ENCODE assay signal across 10 cellular contexts in the genomic region with DNA sequence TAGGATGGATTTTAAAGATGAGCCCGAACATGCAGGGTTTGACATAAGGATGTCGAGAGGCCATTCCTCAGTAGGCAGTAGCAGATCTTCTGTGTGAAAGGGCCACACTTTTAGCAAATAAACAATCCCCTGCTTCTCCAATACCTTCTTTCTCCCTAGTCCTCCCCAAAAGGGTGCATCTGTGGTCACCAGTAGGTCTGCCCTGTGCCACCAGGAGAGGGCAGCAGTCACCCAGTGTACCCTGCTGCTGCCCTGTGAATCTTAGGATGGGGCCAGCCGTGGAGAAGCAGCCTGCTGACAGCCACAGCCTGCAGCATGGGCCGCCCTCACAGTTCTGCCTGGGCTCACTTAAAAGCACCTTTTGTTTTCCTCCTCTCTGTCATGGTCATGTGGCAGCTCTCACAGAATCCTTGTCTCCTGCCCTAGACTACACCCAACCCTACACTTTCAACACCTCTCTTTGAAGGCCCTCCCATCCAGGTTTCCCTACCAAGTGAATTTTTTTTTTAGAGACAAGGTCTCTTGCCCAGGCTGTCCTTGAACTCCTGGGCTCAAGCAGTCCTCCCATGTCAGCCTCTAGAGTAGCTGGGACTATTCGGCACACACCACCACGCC. TPM values are rescaled to one million over a fixed set of nuclear protein-coding genes. Genes with fewer than 3 reads are reported as not detected.
DNase-seq lines count a peak whose midpoint lies in the region; FAIRE-seq and TF ChIP-seq lines count a peak whose summit lies in the region.
"Not testable (repeated sequence)": the region's sequence is repeated elsewhere in the genome, so short reads cannot be mapped to it uniquely, and the experiment has no call there.
"Had no signal": no experiment of that assay in that cellular context is flagged by ENCODE, and none has a peak within 500 bp of the region (broad histone marks: within the 10 kb centered on the region; RNA-seq: fewer than 3 reads in every experiment).

No MANE protein-coding gene starts in this region.

- H3K9ac ChIP-seq in kidney (ENCODE audit: low read length in 2 of 2): not testable (repeated sequence)

- intact Hi-C loops in kidney (cut with DNase I): not testable (repeated sequence)

- TF ChIP-seq CTCF in 22Rv1 (IDR thresholded peaks at IDR 0.05) (peak; percentile 81), GM06990 (IDR thresholded peaks at IDR 0.05; ENCODE audit: insufficient read depth, low read length, poor library complexity, severe bottlenecking) (peak; percentile 49), kidney (IDR thresholded peaks at IDR 0.05; ENCODE audit: borderline replicate concordance, extremely low read depth, insufficient read depth) (peak; percentile 52)

- not testable (repeated sequence) for DNase-seq in GM06990 (ENCODE audit: extremely low read depth, insufficient read length)
- DNase-seq in NCI-H1092 treated with DMSO at 0.1 percent for 48 hours (lab: John Stamatoyannopoulos, UW): peak; percentile 3
- DNase-seq in T-helper 9 cell: peak; percentile 39
- peak; percentile 15 to 31 for DNase-seq in activated T-helper 1 cell treated with anti-CD3 and anti-CD28 coated beads, Interleukin-2, amount 50 U/mL, for 16 hours (ENCODE audit: low read depth in 1 of 2, low spot score in 1 of 2)
- peak; percentile 24 to 44 (median 40) for DNase-seq in effector memory CD4-positive, alpha-beta T cell
- peak; percentile 74 for DNase-seq in kidney
- peak; percentile 19 to 36 (median 25) for DNase-seq in stimulated activated CD4-positive, alpha-beta T cell treated with anti-CD3 and anti-CD28 coated beads, Interleukin-12 subunit alpha, Interleukin-12 subunit beta, amount 100 ng/mL, for 48 hours (ENCODE audit: low read depth in 2 of 3, low spot score in 1 of 3)

- not testable (repeated sequence) for H3K27me3 ChIP-seq in GM06990 (replicated peaks; ENCODE audit: control insufficient read depth, insufficient read depth, low read length); effector memory CD4-positive, alpha-beta T cell (replicated peaks; ENCODE audit: control insufficient read depth, insufficient read depth, low read length, poor library complexity, severe bottlenecking)

- H3K36me3 ChIP-seq in GM06990 (ENCODE audit: control insufficient read depth, insufficient read depth, low read length); effector memory CD4-positive, alpha-beta T cell (ENCODE audit: control insufficient read depth, insufficient read depth, low read length); kidney (ENCODE audit: control insufficient read depth in 1 of 2, insufficient read depth in 2 of 2, low read length in 2 of 2): not testable (repeated sequence)

- FAIRE-seq in kidney (lab: Jason Lieb, UNC): not testable (repeated sequence)

- not testable (repeated sequence) for H3K27ac ChIP-seq in 22Rv1; effector memory CD4-positive, alpha-beta T cell (ENCODE audit: insufficient read depth, low read length, poor library complexity, severe bottlenecking); kidney (ENCODE audit: low read depth in 2 of 2, low read length in 2 of 2)

- H3K4me1 ChIP-seq in effector memory CD4-positive, alpha-beta T cell (ENCODE audit: control insufficient read depth, insufficient read depth, low read length, poor library complexity, severe bottlenecking); kidney (ENCODE audit: control insufficient read depth in 1 of 2, insufficient read depth in 1 of 2, low read depth in 1 of 2, low read length in 2 of 2): not testable (repeated sequence)

- not testable (repeated sequence) for H3K9me3 ChIP-seq in effector memory CD4-positive, alpha-beta T cell (ENCODE audit: control insufficient read depth, low read length); kidney (ENCODE audit: control insufficient read depth in 1 of 2, low read length in 2 of 2)

- not testable (repeated sequence) for H3K4me3 ChIP-seq in GM06990 (replicated peaks; ENCODE audit: low read depth, low read length); effector memory CD4-positive, alpha-beta T cell (ENCODE audit: insufficient read depth, low read depth, low read length, poor library complexity, severe bottlenecking); kidney (ENCODE audit: low read length in 2 of 2)

RNA-seq across cellular contexts. Expression of a gene that starts 40.3 kb away (rescaled TPM):
- not detected for total RNA-seq in kidney
- not detected for polyA plus RNA-seq in kidney (ENCODE audit: insufficient read depth, low read depth, low replicate concordance)
- total RNA-seq: aorta, temporal lobe had no signal
- polyA plus RNA-seq: aorta had no signal
